In the genomic region with DNA sequence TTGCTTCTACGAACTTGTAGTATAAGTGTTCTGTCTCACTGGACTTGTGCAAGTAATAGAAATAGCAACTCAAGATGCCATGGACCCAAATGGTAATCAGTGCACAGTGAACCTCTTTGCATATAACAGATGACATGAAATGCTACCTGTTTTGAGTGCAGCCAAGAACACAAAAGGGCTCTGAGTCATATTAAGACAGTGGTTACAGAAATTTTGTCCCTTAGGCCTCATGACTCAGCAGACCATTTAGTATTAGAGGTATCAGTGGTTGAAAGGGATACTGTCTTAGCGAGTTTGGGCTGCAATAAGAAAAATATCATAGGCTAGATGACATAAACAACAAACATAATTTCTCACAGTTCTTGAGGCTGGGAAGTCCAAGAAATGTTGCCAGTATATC, we compare ENCODE assay signal across 17 cellular contexts.
DNase-seq lines count a peak whose midpoint lies in the region; ATAC-seq and TF ChIP-seq lines count a peak whose summit lies in the region.
"Had no signal": no experiment of that assay in that cellular context is flagged by ENCODE, and none has a peak within 500 bp of the region (broad histone marks: within the 10 kb centered on the region; RNA-seq: fewer than 3 reads in every experiment).

No MANE protein-coding gene starts in this region.

- WGBS in lower leg skin, 2 donors = 78 to 82% methylated on average over 2 of the region's 2 CpGs

- intact Hi-C loops in lower leg skin (cut with DNase I; ENCODE audit: low total_unique reads) = no loop called here
- intact Hi-C loops in mucosa of descending colon (cut with DNase I, micrococcal nuclease) = no loop called here

- TF ChIP-seq POLR2A in lower leg skin (IDR thresholded peaks at IDR 0.05) = no peak

- no peak for DNase-seq in stimulated activated naive CD8-positive, alpha-beta T cell treated with anti-CD3 and anti-CD28 coated beads, Interleukin-15, amount 100 ng/mL, for 72 hours
- DNase-seq in stimulated activated naive CD8-positive, alpha-beta T cell treated with anti-CD3 and anti-CD28 coated beads, Interleukin-15, Interleukin-2, amounts not matched to agents 100 U/mL and 50 U/mL, for 24 hours = no peak
- DNase-seq in C1 segment of cervical spinal cord (lab: John Stamatoyannopoulos, UW) (no peak), lower leg skin (ENCODE audit: low spot score in 2 of 2) (no peak), G401 (ENCODE audit: low spot score) (no peak), mucosa of descending colon (no peak)
- DNase-seq: 8988T; aorta; DMS79; immature natural killer cell; naive thymus-derived CD4-positive, alpha-beta T cell; NCI-H69; SW 1271 had no signal

- in situ Hi-C loops in G401 (cut with HindIII; ENCODE audit: low sequenced_read_pairs) = no loop called here

- no peaks in the 10 kb centered on the region for H3K9me3 Mint-ChIP-seq in stimulated activated naive CD8-positive, alpha-beta T cell treated with anti-CD3 and anti-CD28 coated beads, Interleukin-15, amount 100 ng/mL, for 72 hours

- ATAC-seq in stimulated activated naive CD8-positive, alpha-beta T cell treated with anti-CD3 and anti-CD28 coated beads, Interleukin-15, amount 100 ng/mL, for 72 hours = peak; percentile 59
- no peak for ATAC-seq in stimulated activated naive CD8-positive, alpha-beta T cell treated with anti-CD3 and anti-CD28 coated beads, Interleukin-15, Interleukin-2, amounts not matched to agents 100 U/mL and 50 U/mL, for 24 hours
- peak; percentile 75 for ATAC-seq in HG02678 (IDR thresholded peaks at IDR 0.05; ENCODE audit: unreplicated experiment)
- peak; percentile 86 for ATAC-seq in HG03457 (IDR thresholded peaks at IDR 0.05; ENCODE audit: unreplicated experiment)
- no peak for ATAC-seq in mucosa of descending colon
- ATAC-seq: GM23338; naive thymus-derived CD4-positive, alpha-beta T cell had no signal

- H3K4me3 ChIP-seq in lower leg skin (ENCODE audit: low read depth, poor library complexity, severe bottlenecking) = no peak overlapping the region
- no peak overlapping the region for H3K4me3 ChIP-seq in mucosa of descending colon
- H3K4me3 ChIP-seq: esophagus muscularis mucosa, GM23338 had no signal

- no peak overlapping the region for H3K27ac Mint-ChIP-seq in stimulated activated naive CD8-positive, alpha-beta T cell treated with anti-CD3 and anti-CD28 coated beads, Interleukin-15, amount 100 ng/mL, for 72 hours
- H3K27ac Mint-ChIP-seq: GM23338; immature natural killer cell; naive thymus-derived CD4-positive, alpha-beta T cell had no signal

- no peaks in the 10 kb centered on the region for H3K36me3 ChIP-seq in mucosa of descending colon (ENCODE audit: low read depth)
- H3K36me3 ChIP-seq: esophagus muscularis mucosa had no signal

- no peak for TF ChIP-seq CTCF in lower leg skin (IDR thresholded peaks at IDR 0.05)
- no peak for TF ChIP-seq CTCF in mucosa of descending colon (IDR thresholded peaks at IDR 0.05)

- no peaks in the 10 kb centered on the region for H3K4me1 ChIP-seq in mucosa of descending colon (ENCODE audit: low read depth)
- H3K4me1 ChIP-seq: esophagus muscularis mucosa had no signal

- H3K4me1 Mint-ChIP-seq in stimulated activated naive CD8-positive, alpha-beta T cell treated with anti-CD3 and anti-CD28 coated beads, Interleukin-15, amount 100 ng/mL, for 72 hours = no peaks in the 10 kb centered on the region
- H3K4me1 Mint-ChIP-seq: immature natural killer cell; naive thymus-derived CD4-positive, alpha-beta T cell had no signal

- H3K4me3 Mint-ChIP-seq in stimulated activated naive CD8-positive, alpha-beta T cell treated with anti-CD3 and anti-CD28 coated beads, Interleukin-15, amount 100 ng/mL, for 72 hours = no peak overlapping the region
- H3K4me3 Mint-ChIP-seq: GM23338; immature natural killer cell; naive thymus-derived CD4-positive, alpha-beta T cell had no signal

- H3K9me3 ChIP-seq in mucosa of descending colon = no peaks in the 10 kb centered on the region
- H3K9me3 ChIP-seq: esophagus muscularis mucosa had no signal

- no peaks in the 10 kb centered on the region for H3K27me3 Mint-ChIP-seq in stimulated activated naive CD8-positive, alpha-beta T cell treated with anti-CD3 and anti-CD28 coated beads, Interleukin-15, amount 100 ng/mL, for 72 hours
- H3K27me3 Mint-ChIP-seq: naive thymus-derived CD4-positive, alpha-beta T cell had no signal

Comparison
In these comparisons a context has a peak if more than half of its experiments do, and no peak if none do; other contexts are left out.
1. ATAC-seq: peak in stimulated activated naive CD8-positive, alpha-beta T cell treated with anti-CD3 and anti-CD28 coated beads, Interleukin-15, amount 100 ng/mL, for 72 hours (single experiment), HG02678 (single experiment) and HG03457 (single experiment); none in stimulated activated naive CD8-positive, alpha-beta T cell treated with anti-CD3 and anti-CD28 coated beads, Interleukin-15, Interleukin-2, amounts not matched to agents 100 U/mL and 50 U/mL, for 24 hours (single experiment) and mucosa of descending colon (single experiment).